ENCODE assay signal across 8 cellular contexts in the genomic region with DNA sequence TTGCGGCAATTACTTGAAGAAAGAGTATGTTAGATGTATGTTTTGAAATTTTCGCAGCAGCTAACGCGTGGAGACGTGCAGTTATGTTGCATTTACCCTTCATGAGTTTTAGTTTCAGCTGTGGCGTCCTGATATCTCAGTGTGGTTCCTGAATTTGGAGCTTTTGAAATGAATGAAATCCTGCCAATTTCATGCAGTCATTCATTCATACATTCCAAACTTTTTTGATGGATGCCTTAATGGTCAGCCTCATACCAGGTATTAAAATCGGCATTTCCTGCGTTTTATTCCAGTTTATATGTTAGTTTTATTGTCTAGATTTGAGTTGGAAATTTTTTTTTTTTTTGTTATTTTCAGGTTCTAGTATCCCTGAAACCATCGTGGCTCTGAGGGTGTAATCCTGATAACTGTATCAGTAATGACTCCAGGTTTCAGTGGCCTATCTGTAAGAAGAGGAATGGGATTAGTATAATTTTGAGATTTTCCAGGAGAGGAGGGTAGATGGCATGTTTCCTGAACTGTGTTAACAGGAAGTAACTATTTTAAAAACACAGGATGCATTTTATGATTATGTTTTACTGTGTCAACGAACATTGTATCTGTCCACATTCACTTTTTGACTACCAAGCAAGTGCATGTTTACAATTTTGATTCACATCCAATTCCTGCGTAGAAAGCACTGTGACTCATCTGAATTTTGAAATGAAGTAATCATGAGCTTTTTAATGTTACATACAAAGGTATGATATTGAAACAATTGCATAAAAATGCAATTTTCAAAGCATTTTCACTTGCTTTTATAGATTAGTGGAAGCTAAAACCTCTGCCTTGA. TPM values are rescaled to one million over a fixed set of nuclear protein-coding genes. Genes with fewer than 3 reads are reported as not detected.
A peak's percentile ranks its signal among the peaks of the same experiment; 100 is the strongest.
DNase-seq lines count a peak whose midpoint lies in the region; ATAC-seq and TF ChIP-seq lines count a peak whose summit lies in the region.

No MANE protein-coding gene starts in this region.

- H3K4me3 ChIP-seq in right lobe of liver: peak overlapping the region; percentile 71 to 99 (median 84)
- peak overlapping the region; percentile 94 for H3K4me3 ChIP-seq in upper lobe of right lung

- in situ Hi-C loops in KBM-7 (cut with MboI; ENCODE audit: low pct_unique_long_range_greater_than_20kb, low sequenced_read_pairs): no loop called here

- under 1% methylated on average over 11 of the region's 11 CpGs for WGBS in right lobe of liver (ENCODE audit: insufficient coverage, low coverage, low lambda C conversion rate, missing lambda C conversion rate)

- peak overlapping the region; percentile 67 to 96 (median 95) for H3K27ac Mint-ChIP-seq in brain

- H3K27me3 ChIP-seq in right lobe of liver (no peaks in the 10 kb centered on the region), upper lobe of right lung (no peaks in the 10 kb centered on the region)

- no peaks in the 10 kb centered on the region for H3K36me3 Mint-ChIP-seq in brain

- TF ChIP-seq CTCF in brain (conservative IDR thresholded peaks at IDR 0.05) (no peak), right lobe of liver (IDR thresholded peaks at IDR 0.05) (no peak), upper lobe of right lung (IDR thresholded peaks at IDR 0.05) (no peak)

- H3K36me3 ChIP-seq in right lobe of liver: no peaks in the 10 kb centered on the region
- H3K36me3 ChIP-seq in upper lobe of right lung: no peaks in the 10 kb centered on the region

- H3K4me1 ChIP-seq in right lobe of liver (peaks cover 0 to 13% (median 2%) of the 10 kb centered on the region in 4 donors), upper lobe of right lung (peaks cover 14% of the 10 kb centered on the region)

- DNase-seq in GM04503 (ENCODE audit: low read depth): peak; percentile 44
- peak; percentile 40 for DNase-seq in KBM-7
- no peak for DNase-seq in right lobe of liver
- DNase-seq in upper lobe of right lung: no peak
- DNase-seq in NCI-H2107 treated with DMSO at 0.1 percent for 48 hours (lab: John Stamatoyannopoulos, UW; ENCODE audit: unreplicated experiment): no peak

- peak overlapping the region; percentile 91 to 96 (median 93) for H3K4me3 Mint-ChIP-seq in brain

- intact Hi-C loops in right lobe of liver (cut with DNase I): no loop called here
- intact Hi-C loops in upper lobe of right lung (cut with DNase I): no loop called here

- peak overlapping the region; percentile 66 to 94 (median 83) for H3K27ac ChIP-seq in right lobe of liver
- H3K27ac ChIP-seq in upper lobe of right lung: peak overlapping the region; percentile 94

- no peaks in the 10 kb centered on the region for H3K9me3 ChIP-seq in right lobe of liver
- H3K9me3 ChIP-seq in upper lobe of right lung: no peaks in the 10 kb centered on the region

- no peak for TF ChIP-seq POLR2A in right lobe of liver (IDR thresholded peaks at IDR 0.05)

- peaks cover 0 to 3% (median 0%) of the 10 kb centered on the region in 5 experiments for H3K9me3 Mint-ChIP-seq in brain

- peaks cover 17% of the 10 kb centered on the region for H3K4me1 Mint-ChIP-seq in brain

- H3K27me3 Mint-ChIP-seq in brain: no peaks in the 10 kb centered on the region

- ATAC-seq in right lobe of liver (peak in 1 of 4 donors; percentile 31), upper lobe of right lung (no peak), GM19324 (IDR thresholded peaks at IDR 0.05; ENCODE audit: low FRiP score, unreplicated experiment) (no peak), HG03135 (IDR thresholded peaks at IDR 0.05; ENCODE audit: unreplicated experiment) (no peak)

RNA-seq across cellular contexts. Expression of gene FOCAD, which starts 1.0 kb away (rescaled TPM):
- 35.3 TPM for polyA plus RNA-seq in brain (ENCODE audit: insufficient read depth, low read depth, low replicate concordance)
- total RNA-seq in right lobe of liver (10 to 100 TPM in 2 of 6 experiments, 1 to 10 TPM in 4; 6.4 to 18.3 (median 7.8) TPM), upper lobe of right lung (25.5 TPM)

Comparison
In these comparisons a context has a peak if more than half of its experiments do, and no peak if none do; other contexts are left out.
1. DNase-seq: peak in GM04503 (single experiment) and KBM-7 (single experiment); none in right lobe of liver (0 of 3), upper lobe of right lung (single experiment) and NCI-H2107 treated with DMSO at 0.1 percent for 48 hours (single experiment).